ENCODE assay signal across 36 cellular contexts in the genomic region with DNA sequence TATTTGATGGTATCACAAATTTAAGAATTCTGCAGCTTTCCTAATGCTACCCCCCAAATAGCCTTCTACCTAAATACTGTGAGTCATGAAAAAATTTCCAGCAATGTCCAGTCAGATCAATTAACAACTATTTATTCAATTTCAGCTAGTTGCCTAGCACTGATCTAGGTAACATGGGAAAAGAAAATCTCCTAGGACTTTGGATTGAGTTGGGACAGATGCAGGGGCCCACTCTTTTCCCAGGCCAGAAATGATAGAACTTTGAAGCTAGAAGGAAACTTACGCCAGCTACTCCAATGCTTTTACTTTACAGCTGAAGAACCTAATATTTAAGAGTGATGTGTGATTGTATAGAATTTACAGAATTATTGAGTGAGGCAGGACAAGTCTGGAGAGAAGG.
"Had no signal": no experiment of that assay in that cellular context is flagged by ENCODE, and none has a peak within 500 bp of the region (broad histone marks: within the 10 kb centered on the region; RNA-seq: fewer than 3 reads in every experiment).

No MANE protein-coding gene starts in this region.

- H3K4me3 Mint-ChIP-seq: activated B cell treated with CpG ODN at 0.5 μM for 24 hours; activated CD4-positive, alpha-beta memory T cell treated with anti-CD3 and anti-CD28 coated beads for 36 hours; activated CD4-positive, alpha-beta T cell treated with anti-CD3 and anti-CD28 coated beads, Interleukin-2, amount 10 ng/mL, durations not matched to agents 24 days and 14 days; activated CD8-positive, alpha-beta T cell treated with anti-CD3 and anti-CD28 coated beads for 36 hours; activated naive CD4-positive, alpha-beta T cell treated with anti-CD3 and anti-CD28 coated beads for 36 hours; activated naive CD8-positive, alpha-beta T cell treated with anti-CD3 and anti-CD28 coated beads for 36 hours; activated T-cell treated with anti-CD3 and anti-CD28 coated beads, Interleukin-2, amount 50 U/mL, for 4 hours; activated T-cell treated with anti-CD3 and anti-CD28 coated beads, Interleukin-2, amount 50 U/mL, for 72 hours; activated T-helper 1 cell treated with anti-CD3 and anti-CD28 coated beads, Interleukin-12 subunit alpha, Interleukin-12 subunit beta, Interleukin-2, Interleukin-4 antibody, amounts not matched to agents 30 ng/mL and 10 ng/mL and 1 ng/mL, durations not matched to agents 14 hours and 24 hours and 36 hours; activated T-helper 17 cell treated with anti-CD3 and anti-CD28 coated beads, Interleukin-2, amount 50 U/mL, for 72 hours; T-helper 1 cell treated with Interleukin-12 subunit alpha and Interleukin-12 subunit beta and Interleukin-4 antibody, amounts not matched to agents 30 μg/mL and 1 μg/mL, for 36 hours; T-helper 2 cell treated with Interferon-gamma antibody and Interleukin-4, amounts not matched to agents 5 μg/mL and 100 μg/mL, for 36 hours had no signal

- H3K27ac Mint-ChIP-seq: activated B cell treated with CpG ODN at 0.5 μM for 24 hours; activated CD4-positive, alpha-beta memory T cell treated with anti-CD3 and anti-CD28 coated beads for 36 hours; activated CD4-positive, alpha-beta T cell treated with anti-CD3 and anti-CD28 coated beads, Interleukin-2, amount 10 ng/mL, durations not matched to agents 24 days and 14 days; activated CD8-positive, alpha-beta T cell treated with anti-CD3 and anti-CD28 coated beads for 36 hours; activated naive CD4-positive, alpha-beta T cell treated with anti-CD3 and anti-CD28 coated beads for 36 hours; activated naive CD4-positive, alpha-beta T cell treated with anti-CD3 and anti-CD28 coated beads, Interleukin-2, amount 50 U/mL, for 72 hours; activated naive CD8-positive, alpha-beta T cell treated with anti-CD3 and anti-CD28 coated beads for 36 hours; activated T-cell treated with anti-CD3 and anti-CD28 coated beads, Interleukin-2, amount 50 U/mL, for 72 hours; activated T-helper 1 cell treated with anti-CD3 and anti-CD28 coated beads, Interleukin-12 subunit alpha, Interleukin-12 subunit beta, Interleukin-2, Interleukin-4 antibody, amounts not matched to agents 30 ng/mL and 10 ng/mL and 1 ng/mL, durations not matched to agents 14 hours and 24 hours and 36 hours; activated T-helper 17 cell treated with anti-CD3 and anti-CD28 coated beads, Interleukin-2, amount 50 U/mL, for 72 hours; T-helper 1 cell treated with Interleukin-12 subunit alpha and Interleukin-12 subunit beta and Interleukin-4 antibody, amounts not matched to agents 30 μg/mL and 1 μg/mL, for 36 hours; T-helper 2 cell treated with Interferon-gamma antibody and Interleukin-4, amounts not matched to agents 5 μg/mL and 100 μg/mL, for 36 hours had no signal

- DNase-seq: activated B cell treated with CpG ODN at 0.5 μM for 24 hours; activated CD4-positive, alpha-beta memory T cell treated with anti-CD3 and anti-CD28 coated beads for 36 hours; activated CD4-positive, alpha-beta T cell treated with anti-CD3 and anti-CD28 coated beads for 4 hours; activated CD4-positive, alpha-beta T cell treated with anti-CD3 and anti-CD28 coated beads, Interleukin-2, amount 10 ng/mL, durations not matched to agents 24 days and 14 days; activated CD4-positive, alpha-beta T cell treated with anti-CD3 and anti-CD28 coated beads, Interleukin-2, amount 50 U/mL, for 1 hour; activated CD4-positive, alpha-beta T cell treated with anti-CD3 and anti-CD28 coated beads, Interleukin-2, amount 50 U/mL, for 4 hours; activated CD4-positive, CD25-positive, alpha-beta regulatory T cell treated with anti-CD3 and anti-CD28 coated beads, Interleukin-2, amount 50 U/mL, for 72 hours; activated CD8-positive, alpha-beta memory T cell treated with anti-CD3 and anti-CD28 coated beads, Interleukin-2, amount 50 U/mL, for 4 hours; activated CD8-positive, alpha-beta T cell treated with anti-CD3 and anti-CD28 coated beads for 36 hours; activated effector memory CD4-positive, alpha-beta T cell treated with anti-CD3 and anti-CD28 coated beads, Interleukin-2, amount 50 U/mL, for 16 hours; activated gamma-delta T cell treated with Interleukin-2 at 50 U/mL for 16 hours; activated naive CD4-positive, alpha-beta T cell; activated naive CD4-positive, alpha-beta T cell treated with anti-CD3 and anti-CD28 coated beads for 36 hours; activated naive CD4-positive, alpha-beta T cell treated with anti-CD3 and anti-CD28 coated beads, Interleukin-2, amount 50 U/mL, for 16 hours; activated naive CD8-positive, alpha-beta T cell treated with anti-CD3 and anti-CD28 coated beads for 36 hours; activated T-cell treated with anti-CD3 and anti-CD28 coated beads for 4 hours; activated T-cell treated with anti-CD3 and anti-CD28 coated beads, Interleukin-2, amount 50 U/mL, for 1 hour; activated T-cell treated with anti-CD3 and anti-CD28 coated beads, Interleukin-2, amount 50 U/mL, for 4 hours; activated T-cell treated with anti-CD3 and anti-CD28 coated beads, Interleukin-2, amount 50 U/mL, for 72 hours; amygdala; anterior cingulate cortex; brain microvascular endothelial cell; central memory CD4-positive, alpha-beta T cell; SW 1271; T-helper 1 cell; T-helper 2 cell; T-helper 9 cell had no signal

- ATAC-seq: activated CD8-positive, alpha-beta T cell treated with anti-CD3 and anti-CD28 coated beads for 36 hours; activated naive CD4-positive, alpha-beta T cell treated with anti-CD3 and anti-CD28 coated beads, Interleukin-2, amount 50 U/mL, for 72 hours; activated T-cell treated with anti-CD3 and anti-CD28 coated beads, Interleukin-2, amount 50 U/mL, for 4 hours; activated T-cell treated with anti-CD3 and anti-CD28 coated beads, Interleukin-2, amount 50 U/mL, for 72 hours; activated T-helper 17 cell treated with anti-CD3 and anti-CD28 coated beads, Interleukin-2, amount 50 U/mL, for 72 hours had no signal

- H3K36me3 ChIP-seq: ascending aorta, breast epithelium had no signal

- H3K27ac ChIP-seq: ascending aorta, brain microvascular endothelial cell, VCaP had no signal

- H3K36me3 Mint-ChIP-seq: activated CD4-positive, alpha-beta memory T cell treated with anti-CD3 and anti-CD28 coated beads for 36 hours; activated naive CD8-positive, alpha-beta T cell treated with anti-CD3 and anti-CD28 coated beads for 36 hours had no signal

- H3K4me1 Mint-ChIP-seq: activated B cell treated with CpG ODN at 0.5 μM for 24 hours; activated CD4-positive, alpha-beta T cell treated with anti-CD3 and anti-CD28 coated beads, Interleukin-2, amount 10 ng/mL, durations not matched to agents 24 days and 14 days; activated naive CD8-positive, alpha-beta T cell treated with anti-CD3 and anti-CD28 coated beads for 36 hours; activated T-helper 17 cell treated with anti-CD3 and anti-CD28 coated beads, Interleukin-2, amount 50 U/mL, for 72 hours had no signal

- H3K4me1 ChIP-seq: ascending aorta, breast epithelium had no signal

- H3K4me3 ChIP-seq: ascending aorta, breast epithelium had no signal

- H3K27me3 ChIP-seq: ascending aorta, brain microvascular endothelial cell, breast epithelium had no signal

- H3K9me3 ChIP-seq: ascending aorta had no signal

- FAIRE-seq: TTC549 had no signal

- H3K9me3 Mint-ChIP-seq: activated B cell treated with CpG ODN at 0.5 μM for 24 hours; activated CD4-positive, alpha-beta memory T cell treated with anti-CD3 and anti-CD28 coated beads for 36 hours; activated CD4-positive, alpha-beta T cell treated with anti-CD3 and anti-CD28 coated beads, Interleukin-2, amount 10 ng/mL, durations not matched to agents 24 days and 14 days; activated CD8-positive, alpha-beta T cell treated with anti-CD3 and anti-CD28 coated beads for 36 hours; activated naive CD4-positive, alpha-beta T cell treated with anti-CD3 and anti-CD28 coated beads for 36 hours; activated naive CD4-positive, alpha-beta T cell treated with anti-CD3 and anti-CD28 coated beads, Interleukin-2, amount 50 U/mL, for 72 hours; activated naive CD8-positive, alpha-beta T cell treated with anti-CD3 and anti-CD28 coated beads for 36 hours; activated T-cell treated with anti-CD3 and anti-CD28 coated beads, Interleukin-2, amount 50 U/mL, for 72 hours; activated T-helper 1 cell treated with anti-CD3 and anti-CD28 coated beads, Interleukin-12 subunit alpha, Interleukin-12 subunit beta, Interleukin-2, Interleukin-4 antibody, amounts not matched to agents 30 ng/mL and 10 ng/mL and 1 ng/mL, durations not matched to agents 14 hours and 24 hours and 36 hours; activated T-helper 17 cell treated with anti-CD3 and anti-CD28 coated beads, Interleukin-2, amount 50 U/mL, for 72 hours; T-helper 1 cell treated with Interleukin-12 subunit alpha and Interleukin-12 subunit beta and Interleukin-4 antibody, amounts not matched to agents 30 μg/mL and 1 μg/mL, for 36 hours; T-helper 2 cell treated with Interferon-gamma antibody and Interleukin-4, amounts not matched to agents 5 μg/mL and 100 μg/mL, for 36 hours had no signal
